1 cellular context compared by ENCODE assay signal in the genomic region with DNA sequence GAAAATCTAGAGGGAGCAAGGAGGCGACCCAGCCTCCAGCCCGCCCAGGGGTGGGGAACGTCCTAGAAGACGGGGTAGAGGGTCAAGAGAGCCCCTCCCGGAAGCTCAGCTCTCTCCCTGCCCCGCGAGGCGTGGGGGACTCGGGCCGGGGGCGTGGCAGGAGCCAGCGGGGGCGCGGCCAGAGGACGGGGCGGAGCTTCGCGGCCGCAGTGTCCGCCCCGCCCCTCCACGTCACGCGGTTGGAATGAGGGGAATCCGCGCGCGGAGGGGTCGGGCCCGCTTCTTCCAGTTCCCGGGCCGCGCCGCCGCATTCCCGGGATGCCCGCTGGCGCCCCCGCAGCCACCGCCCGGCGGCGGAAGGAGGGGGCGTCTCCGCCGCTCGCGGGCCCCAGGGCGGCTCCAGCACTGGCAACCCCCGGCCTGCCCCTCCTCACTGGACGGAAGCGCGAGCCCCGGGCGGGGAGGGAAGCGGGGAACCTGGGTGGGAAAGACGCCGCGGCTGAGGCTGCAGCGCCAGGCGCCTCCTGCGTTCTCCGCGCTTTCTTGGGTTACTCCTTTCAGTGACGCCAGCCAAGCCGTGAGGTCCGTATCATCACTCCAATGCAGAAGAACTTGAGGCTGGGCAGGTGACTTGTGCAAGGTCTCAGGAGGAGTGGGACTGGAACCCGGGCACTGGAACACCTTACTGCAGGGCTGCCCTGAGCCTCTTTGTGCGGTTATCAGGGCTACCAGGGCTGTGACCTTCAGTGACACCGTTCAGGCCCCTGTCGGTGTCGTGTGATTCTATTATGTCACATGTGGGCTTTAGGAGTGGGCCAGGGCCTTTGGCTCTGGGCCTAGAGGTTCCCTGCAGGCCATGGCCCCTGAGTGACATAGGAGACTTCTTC.
A peak's percentile ranks its signal among the peaks of the same experiment; 100 is the strongest.
TF ChIP-seq lines count a peak whose summit lies in the region.

No MANE protein-coding gene starts in this region.

TF ChIP-seq in GM12878, 131 proteins besides CTCF, POLR2A, EP300 and RAD21:
- TF ChIP-seq ZSCAN29 (IDR thresholded peaks at IDR 0.05) (peak; percentile 53; the same call in 1 of the 2 replicates), EED (IDR thresholded peaks at IDR 0.05; ENCODE audit: low read depth) (peak; percentile 57; the same call in 1 of the 2 replicates), GATAD2B (conservative IDR thresholded peaks at IDR 0.05; ENCODE audit: low read depth) (peak; percentile 98), BHLHE40 (IDR thresholded peaks at IDR 0.05; ENCODE audit: borderline replicate concordance in 1 of 2, low read depth in 2 of 2, low read length in 1 of 2) (peak in 1 of 2 experiments; percentile 60; a peak in 2 of 4 replicates), EGR1 (IDR thresholded peaks at IDR 0.05; ENCODE audit: borderline replicate concordance in 1 of 2, low read depth in 2 of 2, low read length in 2 of 2) (peak in 1 of 2 experiments; percentile 73; a peak in 1 of 3 replicates), NFXL1 (IDR thresholded peaks at IDR 0.05; ENCODE audit: borderline replicate concordance) (0 out of 2 replicates have a peak, but pooled peaks have one; percentile 51), TAF1 (IDR thresholded peaks at IDR 0.05; ENCODE audit: borderline replicate concordance, low read depth, low read length) (0 out of 2 replicates have a peak, but pooled peaks have one; percentile 36), NR2C1 (IDR thresholded peaks at IDR 0.05) (0 out of 2 replicates have a peak, but pooled peaks have one; percentile 17), ZNF217 (IDR thresholded peaks at IDR 0.05) (0 out of 2 replicates have a peak, but pooled peaks have one; percentile 19), HCFC1 (IDR thresholded peaks at IDR 0.05; ENCODE audit: low read length) (peak; percentile 21; the same call in 1 of the 2 replicates), DPF2 (IDR thresholded peaks at IDR 0.05) (peak; percentile 89), ZNF24 (IDR thresholded peaks at IDR 0.05) (0 out of 2 replicates have a peak, but pooled peaks have one; percentile 50), LARP7 (IDR thresholded peaks at IDR 0.05) (peak; percentile 92), POLR2AphosphoS2 (IDR thresholded peaks at IDR 0.05; ENCODE audit: low read depth, low read length) (0 out of 2 replicates have a peak, but pooled peaks have one; percentile 24), HDGF (IDR thresholded peaks at IDR 0.05) (0 out of 2 replicates have a peak, but pooled peaks have one; percentile 18), KLF5 (IDR thresholded peaks at IDR 0.05; ENCODE audit: partially characterized antibody) (peak; percentile 36), ZNF622 (IDR thresholded peaks at IDR 0.05) (no peak), IRF4 (IDR thresholded peaks at IDR 0.05; ENCODE audit: low read depth, low read length) (no peak), IKZF1 (conservative IDR thresholded peaks at IDR 0.05) (peak; percentile 98), BCL11A (IDR thresholded peaks at IDR 0.05; ENCODE audit: low read depth, low read length) (no peak), BACH1 (IDR thresholded peaks at IDR 0.05; ENCODE audit: borderline replicate concordance) (peak; percentile 81), IKZF2 (IDR thresholded peaks at IDR 0.05) (no peak), RBBP5 (conservative IDR thresholded peaks at IDR 0.05) (no peak), NRF1 (conservative IDR thresholded peaks at IDR 0.05; ENCODE audit: low read depth, low read length) (no peak), YY1 (IDR thresholded peaks at IDR 0.05; ENCODE audit: low read depth, low read length) (0 out of 2 replicates have a peak, but pooled peaks have one; percentile 10), NR2F1 (conservative IDR thresholded peaks at IDR 0.05) (peak; percentile 67; the same call in 1 of the 2 replicates), RB1 (IDR thresholded peaks at IDR 0.05; ENCODE audit: borderline replicate concordance) (peak; percentile 65; the same call in 1 of the 2 replicates), CREB1 (IDR thresholded peaks at IDR 0.05; ENCODE audit: low read depth) (peak; percentile 45; the same call in 1 of the 2 replicates)
- TF ChIP-seq, protein P1, sequence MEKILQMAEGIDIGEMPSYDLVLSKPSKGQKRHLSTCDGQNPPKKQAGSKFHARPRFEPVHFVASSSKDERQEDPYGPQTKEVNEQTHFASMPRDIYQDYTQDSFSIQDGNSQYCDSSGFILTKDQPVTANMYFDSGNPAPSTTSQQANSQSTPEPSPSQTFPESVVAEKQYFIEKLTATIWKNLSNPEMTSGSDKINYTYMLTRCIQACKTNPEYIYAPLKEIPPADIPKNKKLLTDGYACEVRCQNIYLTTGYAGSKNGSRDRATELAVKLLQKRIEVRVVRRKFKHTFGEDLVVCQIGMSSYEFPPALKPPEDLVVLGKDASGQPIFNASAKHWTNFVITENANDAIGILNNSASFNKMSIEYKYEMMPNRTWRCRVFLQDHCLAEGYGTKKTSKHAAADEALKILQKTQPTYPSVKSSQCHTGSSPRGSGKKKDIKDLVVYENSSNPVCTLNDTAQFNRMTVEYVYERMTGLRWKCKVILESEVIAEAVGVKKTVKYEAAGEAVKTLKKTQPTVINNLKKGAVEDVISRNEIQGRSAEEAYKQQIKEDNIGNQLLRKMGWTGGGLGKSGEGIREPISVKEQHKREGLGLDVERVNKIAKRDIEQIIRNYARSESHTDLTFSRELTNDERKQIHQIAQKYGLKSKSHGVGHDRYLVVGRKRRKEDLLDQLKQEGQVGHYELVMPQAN (conservative IDR thresholded peaks at IDR 0.05) = peak; percentile 77
- TF ChIP-seq, protein P2, sequence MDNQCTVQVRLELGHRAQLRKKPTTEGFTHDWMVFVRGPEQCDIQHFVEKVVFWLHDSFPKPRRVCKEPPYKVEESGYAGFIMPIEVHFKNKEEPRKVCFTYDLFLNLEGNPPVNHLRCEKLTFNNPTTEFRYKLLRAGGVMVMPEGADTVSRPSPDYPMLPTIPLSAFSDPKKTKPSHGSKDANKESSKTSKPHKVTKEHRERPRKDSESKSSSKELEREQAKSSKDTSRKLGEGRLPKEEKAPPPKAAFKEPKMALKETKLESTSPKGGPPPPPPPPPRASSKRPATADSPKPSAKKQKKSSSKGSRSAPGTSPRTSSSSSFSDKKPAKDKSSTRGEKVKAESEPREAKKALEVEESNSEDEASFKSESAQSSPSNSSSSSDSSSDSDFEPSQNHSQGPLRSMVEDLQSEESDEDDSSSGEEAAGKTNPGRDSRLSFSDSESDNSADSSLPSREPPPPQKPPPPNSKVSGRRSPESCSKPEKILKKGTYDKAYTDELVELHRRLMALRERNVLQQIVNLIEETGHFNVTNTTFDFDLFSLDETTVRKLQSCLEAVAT (IDR thresholded peaks at IDR 0.05) = no peak
- TF ChIP-seq, protein P3, sequence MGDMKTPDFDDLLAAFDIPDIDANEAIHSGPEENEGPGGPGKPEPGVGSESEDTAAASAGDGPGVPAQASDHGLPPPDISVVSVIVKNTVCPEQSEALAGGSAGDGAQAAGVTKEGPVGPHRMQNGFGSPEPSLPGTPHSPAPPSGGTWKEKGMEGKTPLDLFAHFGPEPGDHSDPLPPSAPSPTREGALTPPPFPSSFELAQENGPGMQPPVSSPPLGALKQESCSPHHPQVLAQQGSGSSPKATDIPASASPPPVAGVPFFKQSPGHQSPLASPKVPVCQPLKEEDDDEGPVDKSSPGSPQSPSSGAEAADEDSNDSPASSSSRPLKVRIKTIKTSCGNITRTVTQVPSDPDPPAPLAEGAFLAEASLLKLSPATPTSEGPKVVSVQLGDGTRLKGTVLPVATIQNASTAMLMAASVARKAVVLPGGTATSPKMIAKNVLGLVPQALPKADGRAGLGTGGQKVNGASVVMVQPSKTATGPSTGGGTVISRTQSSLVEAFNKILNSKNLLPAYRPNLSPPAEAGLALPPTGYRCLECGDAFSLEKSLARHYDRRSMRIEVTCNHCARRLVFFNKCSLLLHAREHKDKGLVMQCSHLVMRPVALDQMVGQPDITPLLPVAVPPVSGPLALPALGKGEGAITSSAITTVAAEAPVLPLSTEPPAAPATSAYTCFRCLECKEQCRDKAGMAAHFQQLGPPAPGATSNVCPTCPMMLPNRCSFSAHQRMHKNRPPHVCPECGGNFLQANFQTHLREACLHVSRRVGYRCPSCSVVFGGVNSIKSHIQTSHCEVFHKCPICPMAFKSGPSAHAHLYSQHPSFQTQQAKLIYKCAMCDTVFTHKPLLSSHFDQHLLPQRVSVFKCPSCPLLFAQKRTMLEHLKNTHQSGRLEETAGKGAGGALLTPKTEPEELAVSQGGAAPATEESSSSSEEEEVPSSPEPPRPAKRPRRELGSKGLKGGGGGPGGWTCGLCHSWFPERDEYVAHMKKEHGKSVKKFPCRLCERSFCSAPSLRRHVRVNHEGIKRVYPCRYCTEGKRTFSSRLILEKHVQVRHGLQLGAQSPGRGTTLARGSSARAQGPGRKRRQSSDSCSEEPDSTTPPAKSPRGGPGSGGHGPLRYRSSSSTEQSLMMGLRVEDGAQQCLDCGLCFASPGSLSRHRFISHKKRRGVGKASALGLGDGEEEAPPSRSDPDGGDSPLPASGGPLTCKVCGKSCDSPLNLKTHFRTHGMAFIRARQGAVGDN (IDR thresholded peaks at IDR 0.05) = peak; percentile 62
- TF ChIP-seq, protein P4, sequence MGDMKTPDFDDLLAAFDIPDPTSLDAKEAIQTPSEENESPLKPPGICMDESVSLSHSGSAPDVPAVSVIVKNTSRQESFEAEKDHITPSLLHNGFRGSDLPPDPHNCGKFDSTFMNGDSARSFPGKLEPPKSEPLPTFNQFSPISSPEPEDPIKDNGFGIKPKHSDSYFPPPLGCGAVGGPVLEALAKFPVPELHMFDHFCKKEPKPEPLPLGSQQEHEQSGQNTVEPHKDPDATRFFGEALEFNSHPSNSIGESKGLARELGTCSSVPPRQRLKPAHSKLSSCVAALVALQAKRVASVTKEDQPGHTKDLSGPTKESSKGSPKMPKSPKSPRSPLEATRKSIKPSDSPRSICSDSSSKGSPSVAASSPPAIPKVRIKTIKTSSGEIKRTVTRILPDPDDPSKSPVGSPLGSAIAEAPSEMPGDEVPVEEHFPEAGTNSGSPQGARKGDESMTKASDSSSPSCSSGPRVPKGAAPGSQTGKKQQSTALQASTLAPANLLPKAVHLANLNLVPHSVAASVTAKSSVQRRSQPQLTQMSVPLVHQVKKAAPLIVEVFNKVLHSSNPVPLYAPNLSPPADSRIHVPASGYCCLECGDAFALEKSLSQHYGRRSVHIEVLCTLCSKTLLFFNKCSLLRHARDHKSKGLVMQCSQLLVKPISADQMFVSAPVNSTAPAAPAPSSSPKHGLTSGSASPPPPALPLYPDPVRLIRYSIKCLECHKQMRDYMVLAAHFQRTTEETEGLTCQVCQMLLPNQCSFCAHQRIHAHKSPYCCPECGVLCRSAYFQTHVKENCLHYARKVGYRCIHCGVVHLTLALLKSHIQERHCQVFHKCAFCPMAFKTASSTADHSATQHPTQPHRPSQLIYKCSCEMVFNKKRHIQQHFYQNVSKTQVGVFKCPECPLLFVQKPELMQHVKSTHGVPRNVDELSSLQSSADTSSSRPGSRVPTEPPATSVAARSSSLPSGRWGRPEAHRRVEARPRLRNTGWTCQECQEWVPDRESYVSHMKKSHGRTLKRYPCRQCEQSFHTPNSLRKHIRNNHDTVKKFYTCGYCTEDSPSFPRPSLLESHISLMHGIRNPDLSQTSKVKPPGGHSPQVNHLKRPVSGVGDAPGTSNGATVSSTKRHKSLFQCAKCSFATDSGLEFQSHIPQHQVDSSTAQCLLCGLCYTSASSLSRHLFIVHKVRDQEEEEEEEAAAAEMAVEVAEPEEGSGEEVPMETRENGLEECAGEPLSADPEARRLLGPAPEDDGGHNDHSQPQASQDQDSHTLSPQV (IDR thresholded peaks at IDR 0.05) = peak; percentile 20; the same call in 1 of the 2 replicates
